ENCODE assay signal across 9 cellular contexts in the genomic region with DNA sequence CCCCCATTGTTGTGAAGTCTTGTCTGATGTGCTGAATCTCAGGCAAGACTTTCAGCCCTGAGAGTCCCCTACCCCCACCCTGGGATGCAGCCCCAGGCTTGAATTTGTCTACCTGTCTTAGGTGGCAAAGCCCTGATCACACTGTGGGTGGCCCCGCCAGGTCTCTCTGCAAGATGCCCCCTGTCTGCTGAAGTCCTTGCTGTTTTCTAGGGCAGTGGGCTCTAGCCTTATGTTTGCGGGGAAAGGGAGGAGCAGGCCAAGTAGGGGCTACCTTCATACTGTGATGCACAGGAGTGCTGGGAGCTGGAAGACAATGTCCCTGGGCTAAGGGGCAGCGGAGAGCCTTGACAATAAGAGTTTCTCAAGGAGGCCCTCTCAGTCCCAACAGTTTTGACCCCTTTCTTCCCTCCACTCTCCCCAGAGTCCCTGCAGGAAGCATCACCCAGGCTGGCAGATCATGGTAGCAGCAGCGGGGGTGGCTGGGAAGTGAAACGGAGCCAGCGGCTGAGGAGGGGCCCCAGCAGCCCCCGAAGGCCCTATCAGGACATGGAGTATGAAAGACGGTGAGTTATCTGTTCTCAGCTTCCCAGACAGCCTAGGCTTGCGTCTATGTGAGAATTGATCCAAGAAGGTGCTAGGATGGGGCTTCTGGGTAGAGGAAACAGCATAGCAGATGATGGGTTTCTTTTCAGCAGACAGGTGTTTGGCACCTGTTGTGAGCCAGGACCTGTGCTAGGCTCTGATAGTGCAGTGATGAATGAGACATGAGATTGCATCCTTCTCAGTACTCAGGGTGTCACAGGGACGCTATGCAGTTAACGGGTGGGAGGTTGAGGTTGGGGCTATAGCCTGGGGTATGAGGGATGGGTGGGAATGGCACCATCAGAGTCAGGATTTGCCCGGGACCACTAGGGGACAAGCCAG. TPM values are rescaled to one million over a fixed set of nuclear protein-coding genes. Genes with fewer than 3 reads are reported as not detected.
DNase-seq lines count a peak whose midpoint lies in the region; ATAC-seq, FAIRE-seq and TF ChIP-seq lines count a peak whose summit lies in the region.
"Had no signal": no experiment of that assay in that cellular context is flagged by ENCODE, and none has a peak within 500 bp of the region (broad histone marks: within the 10 kb centered on the region; RNA-seq: fewer than 3 reads in every experiment).

No MANE protein-coding gene starts in this region.

- in situ Hi-C loops in GM12878 (cut with MboI) (no loop called here), GM13976 (cut with MboI; ENCODE audit: low sequenced_read_pairs, unreplicated experiment) (no loop called here)

- DNase-seq in AG09309 (ENCODE audit: low read depth) (no peak), HFF-Myc (ENCODE audit: extremely low read depth, low read depth) (no peak), GM12878 (ENCODE audit: low read depth, low spot score) (no peak), mesendoderm (no peak), GM13976 (ENCODE audit: low spot score) (no peak), HT-29 (ENCODE audit: low spot score) (no peak), NOMO-1 treated with dmso at 0.1 percent for 144 hours (lab: John Stamatoyannopoulos, UW; ENCODE audit: unreplicated experiment) (no peak)

- H3K23ac ChIP-seq in mesendoderm (ENCODE audit: low read length): no peak overlapping the region

- no peak overlapping the region for H4K5ac ChIP-seq in mesendoderm (ENCODE audit: low read length)

- TF ChIP-seq CTCF in AG09309 (IDR thresholded peaks at IDR 0.05; ENCODE audit: control insufficient read depth, insufficient read depth, low read depth, low read length, missing control alignments) (no peak), HFF-Myc (IDR thresholded peaks at IDR 0.05; ENCODE audit: low read depth, low read length, missing control alignments) (no peak), GM12878 (IDR thresholded peaks at IDR 0.05 in 2 of 3, conservative IDR thresholded peaks at IDR 0.05 in 1 of 3; ENCODE audit: control insufficient read depth in 2 of 3, extremely low read depth in 1 of 3, insufficient read depth in 1 of 3, low read depth in 3 of 3, low read length in 3 of 3) (no peak), GM13976 (IDR thresholded peaks at IDR 0.05; ENCODE audit: borderline replicate concordance, control extremely low read depth, extremely low read depth, insufficient read depth, missing control alignments) (no peak)

- peaks cover 65% of the 10 kb centered on the region for H3K79me2 ChIP-seq in GM12878 (ENCODE audit: control insufficient read depth, insufficient read depth, low read length)
- H3K79me2 ChIP-seq in mesendoderm (ENCODE audit: control insufficient read depth, insufficient read depth, low read length): peaks cover 48% of the 10 kb centered on the region

- SMC1A ChIA-PET in GM12878 (lab: Charles Lee; ENCODE audit: uncharacterized antibody, unreplicated experiment): interaction anchor here (0.6 kb wide), 1 partner anchor 38 kb away, joined by 3 read pairs; no protein-coding TSS in a partner anchor

- POLR2A ChIA-PET in GM12878 (lab: Charles Lee): no interaction called here

- no peak overlapping the region for H2AK5ac ChIP-seq in mesendoderm (ENCODE audit: low read length)

- H2BK15ac ChIP-seq in mesendoderm (replicated peaks; ENCODE audit: low read depth): no peak overlapping the region

- no peak overlapping the region for H2BK5ac ChIP-seq in mesendoderm (ENCODE audit: low read length)

- H3K9ac ChIP-seq in GM12878 (ENCODE audit: control insufficient read depth, insufficient read depth, low read length): peak overlapping the region; percentile 90
- peak overlapping the region; percentile 95 for H3K9ac ChIP-seq in mesendoderm (ENCODE audit: low read length)

- TF ChIP-seq RAD21 in GM12878 (IDR thresholded peaks at IDR 0.05; ENCODE audit: insufficient read depth, low read depth, low read length): no peak

- H2BK120ac ChIP-seq in mesendoderm (ENCODE audit: low read depth, low read length): no peak overlapping the region

- H3K56ac ChIP-seq in mesendoderm (ENCODE audit: low read length): peak overlapping the region; percentile 93

- no peak overlapping the region for H3K27ac ChIP-seq in GM12878 (ENCODE audit: control insufficient read depth, insufficient read depth)
- H3K27ac ChIP-seq in mesendoderm (ENCODE audit: low read depth, low read length): no peak overlapping the region

- H3K4ac ChIP-seq in mesendoderm (ENCODE audit: low read depth, low read length): no peak overlapping the region

- no peaks in the 10 kb centered on the region for H4K20me1 ChIP-seq in GM12878 (ENCODE audit: control insufficient read depth, insufficient read depth)

- H3K9me3 ChIP-seq in GM12878 (replicated peaks; ENCODE audit: control insufficient read depth, insufficient read depth, low read length): no peaks in the 10 kb centered on the region; the same call in 2 of the 3 replicates

- intact Hi-C loops in GM12878 (cut with micrococcal nuclease; ENCODE audit: unreplicated experiment): no loop called here

- no peak overlapping the region for H2AFZ ChIP-seq in GM12878 (ENCODE audit: control insufficient read depth, low read depth, low read length)

- peak overlapping the region; percentile 66 for H3K4me2 ChIP-seq in GM12878 (ENCODE audit: control insufficient read depth, insufficient read depth)
- H3K4me2 ChIP-seq in mesendoderm (ENCODE audit: low read length): no peak overlapping the region

- BruUV-seq in GM12878 (replicated peaks; lab: Mats Ljungman, UMichigan): no TSS peak

- TF ChIP-seq EP300 in GM12878 (IDR thresholded peaks at IDR 0.05; ENCODE audit: borderline replicate concordance in 1 of 2, control insufficient read depth in 1 of 2, low read depth in 2 of 2, low read length in 2 of 2): no peak

- RAD21 ChIA-PET in GM12878 (lab: Charles Lee; ENCODE audit: unreplicated experiment): no interaction called here

- no peak overlapping the region for H3K18ac ChIP-seq in mesendoderm (ENCODE audit: low read length)

- WGBS in GM12878 (ENCODE audit: insufficient coverage, insufficient replicate concordance, low lambda C conversion rate, missing lambda C conversion rate): 57% methylated on average over 12 of the region's 12 CpGs
- WGBS in mesendoderm (ENCODE audit: extremely low coverage, insufficient coverage, low lambda C conversion rate): no CpG with 5 or more reads among the region's 12 CpGs

- no peak for FAIRE-seq in GM12878 (lab: Jason Lieb, UNC)
- FAIRE-seq: H54 had no signal

- CTCF ChIA-PET in GM12878 (lab: Yijun Ruan, JAX): no interaction called here

- TF ChIP-seq POLR2A in GM12878 (IDR thresholded peaks at IDR 0.05; ENCODE audit: low read depth, low read length): no peak

- peaks cover 3% of the 10 kb centered on the region for H3K79me1 ChIP-seq in mesendoderm (ENCODE audit: low read length)

- peak overlapping the region; percentile 79 for H3K4me3 ChIP-seq in AG09309 (ENCODE audit: control insufficient read depth, low read depth, low read length)
- H3K4me3 ChIP-seq in HFF-Myc (replicated peaks; ENCODE audit: low read depth, low read length): peak overlapping the region; percentile 70
- peak overlapping the region; percentile 80; the same call in 1 of the 2 replicates for H3K4me3 ChIP-seq in GM12878
- no peak overlapping the region for H3K4me3 ChIP-seq in mesendoderm (ENCODE audit: low read length)

- ATAC-seq in GM12878 (no peak), GM18858 (IDR thresholded peaks at IDR 0.05; ENCODE audit: unreplicated experiment) (no peak)

- H3K27me3 ChIP-seq in GM12878 (replicated peaks in 1 of 2; ENCODE audit: control insufficient read depth in 2 of 2, insufficient read depth in 2 of 2, low read length in 1 of 2) (no peaks in the 10 kb centered on the region), mesendoderm (ENCODE audit: insufficient read depth, low read length, poor library complexity) (no peaks in the 10 kb centered on the region)

- no peak overlapping the region for H4K8ac ChIP-seq in mesendoderm (ENCODE audit: low read depth, low read length)

- H3K36me3 ChIP-seq in GM12878 (ENCODE audit: control insufficient read depth in 2 of 2, insufficient read depth in 2 of 2, low read length in 1 of 2): no peaks in the 10 kb centered on the region; a peak in 2 of 4 replicates
- H3K36me3 ChIP-seq in mesendoderm (ENCODE audit: control insufficient read depth, insufficient read depth, low read length): no peaks in the 10 kb centered on the region

- H3K4me1 ChIP-seq in GM12878 (ENCODE audit: control insufficient read depth, insufficient read depth, low read length) (peaks cover 6% of the 10 kb centered on the region; the same call in 1 of the 2 replicates), mesendoderm (ENCODE audit: control insufficient read depth, low read depth, low read length) (no peaks in the 10 kb centered on the region)

RNA-seq across cellular contexts. Expression of a gene that starts 2.2 kb away (rescaled TPM):
- total RNA-seq in GM12878 (2013; cell fraction: nucleolus; rRNA removed): 20.5 and 23.3 TPM in 2 replicates
- total RNA-seq in GM12878 (2014; rRNA removed) (46.8 and 48.0 TPM in 2 replicates), GM12878 (2014; rRNA removed; fragmentation: Illumina TruSeq; extraction: Trizol) (20.7 and 24.8 TPM in 2 replicates), GM12878 (2021) (55.5 and 57.6 TPM in 2 replicates)
- polyA plus RNA-seq in GM12878 (2011; ENCODE audit: low read depth): 9.2 TPM
- polyA plus RNA-seq in GM12878 (2011; rRNA removed) (7.8 and 16.0 TPM in 2 replicates), GM12878 (2014; fragmentation: Illumina TruSeq; extraction: Trizol) (10.4 and 22.5 TPM in 2 replicates), GM12878 (2014; fragmentation: Nextera tagmentation; extraction: Ambion mirVana) (1 to 10 TPM; 1.4 to 4.4 TPM), GM12878 (2014; rRNA removed) (34.9 and 40.2 TPM in 2 replicates), GM12878 (2016; fragmentation: Nextera tagmentation; extraction: Ambion mirVana) (10 to 100 TPM; 50.0 to 60.0 TPM)
- polyA plus RNA-seq in GM12878 (2011; cell fraction: cytosol; rRNA removed): 26.5 and 30.1 TPM in 2 replicates
- polyA plus RNA-seq in GM12878 (2011; cell fraction: nucleus; rRNA removed): 65.0 and 78.6 TPM in 2 replicates
- 28.7 and 33.3 TPM in 2 replicates for polyA plus RNA-seq in GM12878 (2012)
- polyA minus RNA-seq in GM12878 (2011; rRNA and poly(A)+ RNA removed): 18.5 and 31.5 TPM in 2 replicates
- 20.6 and 22.2 TPM in 2 replicates for polyA minus RNA-seq in GM12878 (2011; cell fraction: cytosol; rRNA and poly(A)+ RNA removed)
- polyA minus RNA-seq in GM12878 (2011; cell fraction: nucleus; rRNA and poly(A)+ RNA removed): 9.6 and 17.0 TPM in 2 replicates
- polyA plus RNA-seq in mesendoderm (2013, experiment 1 of 2): 49.5 TPM
- 49.6 TPM for polyA plus RNA-seq in mesendoderm (2013, experiment 2 of 2)
- 81.2 and 81.5 TPM in 2 replicates for total RNA-seq in HT-29 (2014; rRNA removed; shearing (Covaris generic))

RNA-seq across cellular contexts. Expression of a gene that starts 2.7 kb away (rescaled TPM):
- total RNA-seq in GM12878 (2013; cell fraction: nucleolus; rRNA removed): 6.3 and 11.1 TPM in 2 replicates
- total RNA-seq in GM12878 (2014; rRNA removed) (179 and 202 TPM in 2 replicates), GM12878 (2014; rRNA removed; fragmentation: Illumina TruSeq; extraction: Trizol) (51.2 and 60.8 TPM in 2 replicates), GM12878 (2021) (101 and 106 TPM in 2 replicates)
- 14.4 TPM for polyA plus RNA-seq in GM12878 (2011; ENCODE audit: low read depth)
- polyA plus RNA-seq in GM12878 (2011; rRNA removed) (27.3 and 53.4 TPM in 2 replicates), GM12878 (2014; fragmentation: Illumina TruSeq; extraction: Trizol) (41.5 and 42.5 TPM in 2 replicates), GM12878 (2014; fragmentation: Nextera tagmentation; extraction: Ambion mirVana) (10 to 100 TPM; 16.1 to 44.5 TPM), GM12878 (2014; rRNA removed) (164 and 211 TPM in 2 replicates), GM12878 (2016; fragmentation: Nextera tagmentation; extraction: Ambion mirVana) (100 to 1,000 TPM; 197 to 199 TPM)
- polyA plus RNA-seq in GM12878 (2011; cell fraction: cytosol; rRNA removed): 92.9 and 97.2 TPM in 2 replicates
- 33.8 and 41.1 TPM in 2 replicates for polyA plus RNA-seq in GM12878 (2011; cell fraction: nucleus; rRNA removed)
- 89.4 and 91.6 TPM in 2 replicates for polyA plus RNA-seq in GM12878 (2012)
- polyA minus RNA-seq in GM12878 (2011; rRNA and poly(A)+ RNA removed): 46.4 and 67.7 TPM in 2 replicates
- 24.2 and 27.1 TPM in 2 replicates for polyA minus RNA-seq in GM12878 (2011; cell fraction: cytosol; rRNA and poly(A)+ RNA removed)
- 8.1 and 15.1 TPM in 2 replicates for polyA minus RNA-seq in GM12878 (2011; cell fraction: nucleus; rRNA and poly(A)+ RNA removed)
- 100 TPM for polyA plus RNA-seq in mesendoderm (2013, experiment 1 of 2)
- polyA plus RNA-seq in mesendoderm (2013, experiment 2 of 2): 101 TPM
- 164 and 196 TPM in 2 replicates for total RNA-seq in HT-29 (2014; rRNA removed; shearing (Covaris generic))

RNA-seq across cellular contexts. Expression of a gene that starts 46.4 kb away (rescaled TPM):
- 132 and 146 TPM in 2 replicates for total RNA-seq in GM12878 (2013; cell fraction: nucleolus; rRNA removed)
- 228 and 255 TPM in 2 replicates for total RNA-seq in GM12878 (2014; rRNA removed)
- 60.1 and 64.7 TPM in 2 replicates for total RNA-seq in GM12878 (2014; rRNA removed; fragmentation: Illumina TruSeq; extraction: Trizol)
- 296 and 314 TPM in 2 replicates for total RNA-seq in GM12878 (2021)
- 130 TPM for polyA plus RNA-seq in GM12878 (2011; ENCODE audit: low read depth)
- polyA plus RNA-seq in GM12878 (2011; rRNA removed): 96.5 and 271 TPM in 2 replicates
- 291 and 337 TPM in 2 replicates for polyA plus RNA-seq in GM12878 (2011; cell fraction: cytosol; rRNA removed)
- 336 and 470 TPM in 2 replicates for polyA plus RNA-seq in GM12878 (2011; cell fraction: nucleus; rRNA removed)
- 161 and 179 TPM in 2 replicates for polyA plus RNA-seq in GM12878 (2012)
- polyA plus RNA-seq in GM12878 (2014; fragmentation: Illumina TruSeq; extraction: Trizol): 121 and 180 TPM in 2 replicates
- polyA plus RNA-seq in GM12878 (2014; fragmentation: Nextera tagmentation; extraction: Ambion mirVana): 10 to 100 TPM; 60.4 to 79.9 TPM
- 225 and 247 TPM in 2 replicates for polyA plus RNA-seq in GM12878 (2014; rRNA removed)
- 100 to 1,000 TPM; 208 to 229 TPM for polyA plus RNA-seq in GM12878 (2016; fragmentation: Nextera tagmentation; extraction: Ambion mirVana)
- 354 and 380 TPM in 2 replicates for polyA minus RNA-seq in GM12878 (2011; rRNA and poly(A)+ RNA removed)
- 111 and 133 TPM in 2 replicates for polyA minus RNA-seq in GM12878 (2011; cell fraction: cytosol; rRNA and poly(A)+ RNA removed)
- 65.5 and 116 TPM in 2 replicates for polyA minus RNA-seq in GM12878 (2011; cell fraction: nucleus; rRNA and poly(A)+ RNA removed)
- 144 TPM for polyA plus RNA-seq in mesendoderm (2013, experiment 1 of 2)
- polyA plus RNA-seq in mesendoderm (2013, experiment 2 of 2): 143 TPM
- total RNA-seq in HT-29 (2014; rRNA removed; shearing (Covaris generic)): 323 and 337 TPM in 2 replicates
